ENCODE assay signal across 20 cellular contexts in the genomic region with DNA sequence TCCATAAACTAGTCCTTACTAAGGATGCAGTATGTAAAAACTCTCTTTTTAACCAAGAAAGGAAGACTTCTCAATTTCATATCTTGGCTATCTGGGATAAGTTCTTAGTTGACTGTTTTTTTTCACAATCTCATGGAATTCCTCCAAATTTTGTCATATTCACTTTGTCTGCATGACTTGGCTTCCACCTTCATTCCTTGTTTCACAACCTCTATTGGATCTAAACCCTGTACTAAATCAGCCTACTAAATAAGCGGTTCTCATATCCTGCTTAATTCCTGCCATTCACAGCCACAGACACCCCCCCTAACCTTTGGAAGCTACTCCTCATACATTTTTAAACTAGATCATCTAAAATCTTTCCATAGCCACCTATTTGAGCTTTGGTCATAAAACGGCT.
"Had no signal": no experiment of that assay in that cellular context is flagged by ENCODE, and none has a peak within 500 bp of the region (broad histone marks: within the 10 kb centered on the region; RNA-seq: fewer than 3 reads in every experiment).

No MANE protein-coding gene starts in this region.

- H3K27me3 ChIP-seq: breast epithelium, dorsolateral prefrontal cortex, hepatocyte, testis, upper lobe of left lung had no signal

- H3K9me3 ChIP-seq: SK-N-SH, testis, upper lobe of left lung had no signal

- DNase-seq: activated CD4-positive, alpha-beta T cell treated with anti-CD3 and anti-CD28 coated beads, Interleukin-2, amount 10 ng/mL, durations not matched to agents 7 days and 5 days; activated CD8-positive, alpha-beta memory T cell treated with anti-CD3 and anti-CD28 coated beads, Interleukin-2, amount 50 U/mL, for 48 hours; activated gamma-delta T cell; activated naive CD8-positive, alpha-beta T cell treated with anti-CD3 and anti-CD28 coated beads for 36 hours; activated T-cell treated with anti-CD3 and anti-CD28 coated beads, Interleukin-2, amount 50 U/mL, for 72 hours; anterior cingulate cortex; dorsolateral prefrontal cortex; erythroblast; natural killer cell; posterior cingulate gyrus; right cardiac atrium; SK-N-SH; T-cell; T-helper 9 cell; testis; upper lobe of left lung had no signal

- H3K4me3 ChIP-seq: breast epithelium, dorsolateral prefrontal cortex, hepatocyte, smooth muscle cell, testis, upper lobe of left lung had no signal

- ATAC-seq: activated T-cell treated with anti-CD3 and anti-CD28 coated beads, Interleukin-2, amount 50 U/mL, for 72 hours; left lobe of liver; natural killer cell; T-cell had no signal

- H3K36me3 ChIP-seq: breast epithelium, upper lobe of left lung had no signal

- H3K4me1 ChIP-seq: breast epithelium, testis, upper lobe of left lung had no signal

- H3K27ac ChIP-seq: breast epithelium, dorsolateral prefrontal cortex, hepatocyte, testis, upper lobe of left lung had no signal
